Comparison of ENCODE assay signal across 21 cellular contexts in the genomic region with DNA sequence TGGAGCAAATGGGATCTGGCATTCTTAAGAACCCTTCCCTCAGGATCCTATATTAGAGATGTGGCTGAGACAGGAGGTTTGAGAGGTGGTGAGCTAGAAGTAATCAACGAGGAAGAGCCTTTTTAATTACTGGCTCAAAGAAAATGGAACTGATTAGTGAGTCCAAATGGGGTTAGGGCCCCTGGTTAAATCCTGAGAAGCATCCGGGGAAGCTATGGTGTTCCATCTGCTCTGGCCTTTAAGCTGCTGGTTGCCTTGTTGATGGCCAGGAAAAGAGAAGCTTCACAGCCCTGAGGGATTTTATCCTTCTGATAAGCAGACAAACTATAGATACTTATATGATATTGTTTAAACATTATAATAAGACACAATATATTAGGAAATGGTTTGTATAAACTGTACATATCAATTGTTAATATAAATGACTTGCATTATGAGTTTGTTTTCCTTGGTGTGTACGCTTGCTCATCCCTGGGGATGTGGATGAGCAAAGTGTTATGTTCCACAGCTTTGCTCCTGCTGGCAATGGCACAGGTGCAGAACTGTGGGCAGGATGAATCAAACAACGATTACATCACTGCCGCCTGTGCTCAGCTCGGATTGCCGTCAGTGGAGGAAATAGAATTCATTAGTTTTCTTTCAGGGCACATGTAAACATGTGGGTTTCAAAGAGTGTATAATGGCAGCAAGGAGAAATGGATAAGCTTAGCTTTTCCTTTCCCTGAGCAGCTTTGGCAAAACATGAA.
DNase-seq lines count a peak whose midpoint lies in the region; ATAC-seq and TF ChIP-seq lines count a peak whose summit lies in the region.
"Had no signal": no experiment of that assay in that cellular context is flagged by ENCODE, and none has a peak within 500 bp of the region (broad histone marks: within the 10 kb centered on the region; RNA-seq: fewer than 3 reads in every experiment).

No MANE protein-coding gene starts in this region.

- no peaks in the 10 kb centered on the region for H3K36me3 ChIP-seq in tibial artery
- H3K36me3 ChIP-seq: left ventricle myocardium inferior, spleen, upper lobe of left lung had no signal

- no peaks in the 10 kb centered on the region for H3K9me3 ChIP-seq in tibial artery
- H3K9me3 ChIP-seq: body of pancreas, left ventricle myocardium inferior, upper lobe of left lung had no signal

- H3K27me3 ChIP-seq in tibial artery, result no peaks in the 10 kb centered on the region
- H3K27me3 ChIP-seq: body of pancreas, spleen, upper lobe of left lung had no signal

- no peak overlapping the region for H3K4me3 ChIP-seq in tibial artery
- H3K4me3 ChIP-seq: body of pancreas, left ventricle myocardium inferior, spleen, upper lobe of left lung had no signal

- TF ChIP-seq CTCF in tibial artery (IDR thresholded peaks at IDR 0.05), result no peak

- no peak for ATAC-seq in HG02759 (IDR thresholded peaks at IDR 0.05; ENCODE audit: unreplicated experiment)
- ATAC-seq: body of pancreas had no signal

- H3K27ac ChIP-seq in tibial artery, result no peak overlapping the region
- H3K27ac ChIP-seq: body of pancreas, left ventricle myocardium inferior, spleen, upper lobe of left lung had no signal

- DNase-seq in NCI-H1092 treated with DMSO at 0.1 percent for 48 hours (lab: John Stamatoyannopoulos, UW), result peak; percentile 25
- DNase-seq in NCI-H1092 (lab: John Stamatoyannopoulos, UW), result no peak
- peak; percentile 3 for DNase-seq in NCI-H2171 (lab: John Stamatoyannopoulos, UW)
- peak; percentile 62 for DNase-seq in cerebellar cortex (ENCODE audit: low spot score)
- peak; percentile 11 for DNase-seq in putamen (ENCODE audit: low spot score)
- no peak for DNase-seq in dedifferentiated amniotic fluid mesenchymal stem cell (ENCODE audit: extremely low spot score)
- no peak for DNase-seq in tibial artery
- DNase-seq: 8988T; activated CD4-positive, alpha-beta T cell treated with anti-CD3 and anti-CD28 coated beads for 48 hours; activated naive CD4-positive, alpha-beta T cell treated with anti-CD3 and anti-CD28 coated beads, Interleukin-2, amount 10 ng/mL, durations not matched to agents 7 days and 5 days; activated T-cell treated with anti-CD3 and anti-CD28 coated beads for 4 hours; body of pancreas; CD4-positive, alpha-beta T cell; GDM1; H7; left ventricle myocardium inferior; spleen; stimulated activated naive CD4-positive, alpha-beta T cell treated with Interleukin-2 at 50 U/mL for 16 hours; T-helper 9 cell; upper lobe of left lung had no signal

- intact Hi-C loops in tibial artery (cut with DNase I; ENCODE audit: low total_unique reads), result no loop called here

- H3K4me1 ChIP-seq in tibial artery, result no peaks in the 10 kb centered on the region
- H3K4me1 ChIP-seq: body of pancreas, left ventricle myocardium inferior, spleen, upper lobe of left lung had no signal

Comparison
In these comparisons a context has a peak if more than half of its experiments do, and no peak if none do; other contexts are left out.
1. DNase-seq: peak in NCI-H1092 treated with DMSO at 0.1 percent for 48 hours (single experiment), NCI-H2171 (single experiment), cerebellar cortex (single experiment) and putamen (single experiment); none in NCI-H1092 (single experiment), dedifferentiated amniotic fluid mesenchymal stem cell (single experiment) and tibial artery (0 of 2).